Comparison of ENCODE assay signal across 9 cellular contexts in the genomic region with DNA sequence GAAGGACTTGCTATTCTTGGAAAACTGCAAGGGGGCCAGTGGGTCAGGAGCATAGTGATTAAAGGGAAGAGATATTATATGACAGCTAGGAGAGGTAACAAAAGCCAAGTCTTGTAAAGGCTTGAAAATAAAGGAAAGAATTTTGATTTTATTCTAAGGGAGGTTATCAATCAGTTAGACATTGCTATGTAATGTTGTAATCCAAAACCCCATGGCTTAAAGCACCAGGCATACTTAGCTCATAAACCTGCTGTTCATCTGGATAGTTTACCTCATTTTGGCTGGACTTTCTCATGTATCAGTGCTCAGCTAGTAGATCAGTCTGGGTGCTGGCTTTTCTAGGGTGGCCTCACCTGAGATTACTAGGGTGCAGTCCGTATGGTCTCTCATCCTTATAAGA.
"Had no signal": no experiment of that assay in that cellular context is flagged by ENCODE, and none has a peak within 500 bp of the region (broad histone marks: within the 10 kb centered on the region; RNA-seq: fewer than 3 reads in every experiment).

No MANE protein-coding gene starts in this region.

- DNase-seq: GM23248, GOT3, H7, H9, HCEC 1CT, HFFc6 had no signal

- ATAC-seq: GM23338, HCT116 had no signal

- H3K4me1 ChIP-seq: HAP-1 had no signal

- H3K36me3 ChIP-seq: HAP-1 had no signal

- H3K9ac ChIP-seq: GM23248 had no signal

- H3K4me1 Mint-ChIP-seq: GM23338 had no signal

- H3K27ac ChIP-seq: GM23248 had no signal

- H3K27ac Mint-ChIP-seq: GM23338, H9, HFFc6 had no signal

- H3K4me3 Mint-ChIP-seq: GM23338, H9, HFFc6 had no signal

- H3K9me3 ChIP-seq: HAP-1 had no signal

- H3K4me3 ChIP-seq: GM23248, GM23338, HAP-1 had no signal
